In genomic region chr1:199226163-199226562, GRCh38 we compare ENCODE assay signal across 10 cellular contexts.
DNase-seq lines count a peak whose midpoint lies in the region; ATAC-seq and TF ChIP-seq lines count a peak whose summit lies in the region.
"Had no signal": no experiment of that assay in that cellular context is flagged by ENCODE, and none has a peak within 500 bp of the region (broad histone marks: within the 10 kb centered on the region; RNA-seq: fewer than 3 reads in every experiment).

No MANE protein-coding gene starts in this region.

- H3K27ac Mint-ChIP-seq in MCF 10A (ENCODE audit: low read depth, unreplicated experiment): no peak overlapping the region
- peak overlapping the region; percentile 6 for H3K27ac Mint-ChIP-seq in central memory CD8-positive, alpha-beta T cell (ENCODE audit: low read depth)
- H3K27ac Mint-ChIP-seq in stimulated activated naive CD8-positive, alpha-beta T cell treated with anti-CD3 and anti-CD28 coated beads, Interleukin-15, amount 100 ng/mL, for 72 hours: peak overlapping the region; percentile 87 to 93

- POLR2A ChIA-PET in MCF 10A (lab: Yijun Ruan, JAX): interaction anchor here (0.7 to 0.9 kb wide), 2 partner anchors 56 to 135 kb away, joined by 3 to 5 read pairs; no protein-coding TSS in a partner anchor

- H3K4me1 ChIP-seq in breast epithelium (no peaks in the 10 kb centered on the region), Loucy (ENCODE audit: insufficient read depth, low read length, poor library complexity, severe bottlenecking) (peaks cover 29% of the 10 kb centered on the region), esophagus muscularis mucosa (no peaks in the 10 kb centered on the region)

- TF ChIP-seq EP300 in esophagus muscularis mucosa (IDR thresholded peaks at IDR 0.05): no peak

- H3K4me3 Mint-ChIP-seq in MCF 10A (ENCODE audit: unreplicated experiment): no peak overlapping the region
- no peak overlapping the region for H3K4me3 Mint-ChIP-seq in central memory CD8-positive, alpha-beta T cell
- H3K4me3 Mint-ChIP-seq in stimulated activated naive CD8-positive, alpha-beta T cell treated with anti-CD3 and anti-CD28 coated beads, Interleukin-15, amount 100 ng/mL, for 72 hours: peak overlapping the region; percentile 49 to 81

- H3K9me3 ChIP-seq in breast epithelium: no peaks in the 10 kb centered on the region
- H3K9me3 ChIP-seq in Loucy (ENCODE audit: insufficient read depth, low read depth, low read length): no peaks in the 10 kb centered on the region
- no peaks in the 10 kb centered on the region for H3K9me3 ChIP-seq in esophagus muscularis mucosa

- H3K9me2 ChIP-seq in Loucy (replicated peaks; ENCODE audit: low read depth, low read length): no peaks in the 10 kb centered on the region

- H2AFZ ChIP-seq in Loucy (ENCODE audit: low read length): no peak overlapping the region

- no peak for TF ChIP-seq CTCF in MCF 10A (IDR thresholded peaks at IDR 0.05; ENCODE audit: unreplicated experiment)
- TF ChIP-seq CTCF in breast epithelium (IDR thresholded peaks at IDR 0.05): no peak
- TF ChIP-seq CTCF in Loucy (conservative IDR thresholded peaks at IDR 0.05; ENCODE audit: low read length): no peak
- no peak for TF ChIP-seq CTCF in esophagus muscularis mucosa (IDR thresholded peaks at IDR 0.05)

- BruUV-seq in MCF 10A (replicated peaks; lab: Mats Ljungman, UMichigan): no TSS peak

- H3K36me3 Mint-ChIP-seq in MCF 10A (ENCODE audit: insufficient read depth, unreplicated experiment): no peaks in the 10 kb centered on the region
- no peaks in the 10 kb centered on the region for H3K36me3 Mint-ChIP-seq in central memory CD8-positive, alpha-beta T cell (ENCODE audit: insufficient read depth)

- H3K36me3 ChIP-seq in breast epithelium (no peaks in the 10 kb centered on the region), Loucy (ENCODE audit: insufficient read depth, low read length) (no peaks in the 10 kb centered on the region), esophagus muscularis mucosa (no peaks in the 10 kb centered on the region)

- peak overlapping the region; percentile 62 for H3K4me2 ChIP-seq in Loucy (ENCODE audit: low read depth, low read length, poor library complexity, severe bottlenecking)

- H3F3A ChIP-seq in Loucy (ENCODE audit: low read depth): no peaks in the 10 kb centered on the region

- TF ChIP-seq POLR2A in breast epithelium (IDR thresholded peaks at IDR 0.05): no peak
- TF ChIP-seq POLR2A in esophagus muscularis mucosa (IDR thresholded peaks at IDR 0.05; ENCODE audit: low read depth): no peak

- CTCF ChIA-PET in MCF 10A (lab: Yijun Ruan, JAX): interaction anchor here (0.6 to 2.2 kb wide), 4 partner anchors 16 to 1073 kb away, joined by 3 to 14 read pairs (median 3); no protein-coding TSS in a partner anchor

- no peak overlapping the region for H3K4me3 ChIP-seq in breast epithelium
- peak overlapping the region; percentile 46 for H3K4me3 ChIP-seq in Loucy (ENCODE audit: low read length, poor library complexity, severe bottlenecking)
- no peak overlapping the region for H3K4me3 ChIP-seq in esophagus muscularis mucosa

- no peaks in the 10 kb centered on the region for H3K27me3 Mint-ChIP-seq in MCF 10A (ENCODE audit: insufficient read depth, unreplicated experiment)
- H3K27me3 Mint-ChIP-seq in central memory CD8-positive, alpha-beta T cell: no peaks in the 10 kb centered on the region
- H3K27me3 Mint-ChIP-seq in stimulated activated naive CD8-positive, alpha-beta T cell treated with anti-CD3 and anti-CD28 coated beads, Interleukin-15, amount 100 ng/mL, for 72 hours: no peaks in the 10 kb centered on the region

- H3K79me2 ChIP-seq in Loucy (ENCODE audit: insufficient read depth, low read length): no peaks in the 10 kb centered on the region

- no peak overlapping the region for H3K9ac ChIP-seq in Loucy (ENCODE audit: low read depth, low read length, poor library complexity, severe bottlenecking)

- H3K9me3 Mint-ChIP-seq in MCF 10A (ENCODE audit: unreplicated experiment): no peaks in the 10 kb centered on the region
- peaks cover 5% of the 10 kb centered on the region for H3K9me3 Mint-ChIP-seq in central memory CD8-positive, alpha-beta T cell
- H3K9me3 Mint-ChIP-seq in stimulated activated naive CD8-positive, alpha-beta T cell treated with anti-CD3 and anti-CD28 coated beads, Interleukin-15, amount 100 ng/mL, for 72 hours: no peaks in the 10 kb centered on the region

- no peaks in the 10 kb centered on the region for H3K27me3 ChIP-seq in breast epithelium
- no peaks in the 10 kb centered on the region for H3K27me3 ChIP-seq in Loucy (ENCODE audit: insufficient read depth, low read length, poor library complexity, severe bottlenecking)
- H3K27me3 ChIP-seq in esophagus muscularis mucosa: no peaks in the 10 kb centered on the region

- ATAC-seq in central memory CD8-positive, alpha-beta T cell (replicated peaks; ENCODE audit: extremely low read depth, poor library complexity, severe bottlenecking): peak; percentile 95
- peak; percentile 99 for ATAC-seq in stimulated activated naive CD8-positive, alpha-beta T cell treated with anti-CD3 and anti-CD28 coated beads, Interleukin-15, amount 100 ng/mL, for 72 hours

- H3K27ac ChIP-seq in breast epithelium (no peak overlapping the region), esophagus muscularis mucosa (replicated peaks in 1 of 4) (no peak overlapping the region)

- intact Hi-C loops in MCF 10A (cut with micrococcal nuclease) (no loop called here), breast epithelium (cut with DNase I; ENCODE audit: low total_unique reads) (no loop called here), esophagus muscularis mucosa (cut with DNase I) (no loop called here)

- 17% methylated on average over 2 of the region's 2 CpGs for WGBS in esophagus muscularis mucosa

- H3K4me1 Mint-ChIP-seq in MCF 10A (ENCODE audit: insufficient read depth, unreplicated experiment): peaks cover 10% of the 10 kb centered on the region
- peaks cover 8% of the 10 kb centered on the region for H3K4me1 Mint-ChIP-seq in central memory CD8-positive, alpha-beta T cell
- H3K4me1 Mint-ChIP-seq in stimulated activated naive CD8-positive, alpha-beta T cell treated with anti-CD3 and anti-CD28 coated beads, Interleukin-15, amount 100 ng/mL, for 72 hours: peaks cover 22% of the 10 kb centered on the region

- DNase-seq in MCF 10A (ENCODE audit: unreplicated experiment): peak; percentile 38
- no peak for DNase-seq in breast epithelium (ENCODE audit: low spot score in 2 of 2)
- no peak for DNase-seq in central memory CD8-positive, alpha-beta T cell (ENCODE audit: low spot score in 2 of 2)
- DNase-seq in stimulated activated naive CD8-positive, alpha-beta T cell treated with anti-CD3 and anti-CD28 coated beads, Interleukin-15, amount 100 ng/mL, for 72 hours: no peak
- DNase-seq in iPS-NIHi11 (ENCODE audit: low spot score): no peak
- no peak for DNase-seq in amygdala (lab: John Stamatoyannopoulos, UW)
- DNase-seq in esophagus muscularis mucosa (ENCODE audit: extremely low spot score): no peak
- DNase-seq: activated CD8-positive, alpha-beta memory T cell treated with anti-CD3 and anti-CD28 coated beads, Interleukin-2, amount 50 U/mL, for 4 hours; trophoblast cell had no signal

- H4K20me1 ChIP-seq in Loucy (ENCODE audit: insufficient read depth, low read length, poor library complexity, severe bottlenecking): no peaks in the 10 kb centered on the region

Comparison
In these comparisons a context has a peak if more than half of its experiments do, and no peak if none do; other contexts are left out.
1. H3K4me3 Mint-ChIP-seq: peak in stimulated activated naive CD8-positive, alpha-beta T cell treated with anti-CD3 and anti-CD28 coated beads, Interleukin-15, amount 100 ng/mL, for 72 hours (2 of 2); none in MCF 10A (single experiment) and central memory CD8-positive, alpha-beta T cell (single experiment).